ENCODE assay signal across 1 cellular context in the genomic region with DNA sequence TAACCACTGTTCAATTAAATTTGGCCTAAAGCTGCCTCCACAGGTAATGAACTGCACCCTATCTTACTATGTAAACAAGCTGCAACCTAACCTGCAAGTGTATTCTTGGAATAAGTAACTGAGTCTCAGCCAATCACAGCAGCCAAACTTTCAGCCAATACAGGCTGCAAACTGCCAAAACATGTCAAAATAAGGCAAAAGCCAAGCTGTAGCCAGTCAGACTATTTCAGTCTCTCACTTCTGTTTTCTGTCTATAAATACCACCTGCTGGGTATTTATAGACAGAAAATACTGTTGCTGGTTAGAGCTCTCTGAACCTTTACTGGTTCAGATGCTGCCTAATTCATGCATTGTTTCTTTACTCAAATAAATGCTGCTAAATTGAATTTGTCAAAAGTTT.
TF ChIP-seq lines count a peak whose summit lies in the region.

No MANE protein-coding gene starts in this region.

TF ChIP-seq in GM23338, 12 proteins besides CTCF, POLR2A, EP300 and RAD21 (continued from another document):
- TF ChIP-seq, protein P1, sequence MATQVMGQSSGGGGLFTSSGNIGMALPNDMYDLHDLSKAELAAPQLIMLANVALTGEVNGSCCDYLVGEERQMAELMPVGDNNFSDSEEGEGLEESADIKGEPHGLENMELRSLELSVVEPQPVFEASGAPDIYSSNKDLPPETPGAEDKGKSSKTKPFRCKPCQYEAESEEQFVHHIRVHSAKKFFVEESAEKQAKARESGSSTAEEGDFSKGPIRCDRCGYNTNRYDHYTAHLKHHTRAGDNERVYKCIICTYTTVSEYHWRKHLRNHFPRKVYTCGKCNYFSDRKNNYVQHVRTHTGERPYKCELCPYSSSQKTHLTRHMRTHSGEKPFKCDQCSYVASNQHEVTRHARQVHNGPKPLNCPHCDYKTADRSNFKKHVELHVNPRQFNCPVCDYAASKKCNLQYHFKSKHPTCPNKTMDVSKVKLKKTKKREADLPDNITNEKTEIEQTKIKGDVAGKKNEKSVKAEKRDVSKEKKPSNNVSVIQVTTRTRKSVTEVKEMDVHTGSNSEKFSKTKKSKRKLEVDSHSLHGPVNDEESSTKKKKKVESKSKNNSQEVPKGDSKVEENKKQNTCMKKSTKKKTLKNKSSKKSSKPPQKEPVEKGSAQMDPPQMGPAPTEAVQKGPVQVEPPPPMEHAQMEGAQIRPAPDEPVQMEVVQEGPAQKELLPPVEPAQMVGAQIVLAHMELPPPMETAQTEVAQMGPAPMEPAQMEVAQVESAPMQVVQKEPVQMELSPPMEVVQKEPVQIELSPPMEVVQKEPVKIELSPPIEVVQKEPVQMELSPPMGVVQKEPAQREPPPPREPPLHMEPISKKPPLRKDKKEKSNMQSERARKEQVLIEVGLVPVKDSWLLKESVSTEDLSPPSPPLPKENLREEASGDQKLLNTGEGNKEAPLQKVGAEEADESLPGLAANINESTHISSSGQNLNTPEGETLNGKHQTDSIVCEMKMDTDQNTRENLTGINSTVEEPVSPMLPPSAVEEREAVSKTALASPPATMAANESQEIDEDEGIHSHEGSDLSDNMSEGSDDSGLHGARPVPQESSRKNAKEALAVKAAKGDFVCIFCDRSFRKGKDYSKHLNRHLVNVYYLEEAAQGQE (IDR thresholded peaks at IDR 0.05; ENCODE audit: unreplicated experiment): no peak
- TF ChIP-seq NANOG (IDR thresholded peaks at IDR 0.05; ENCODE audit: borderline replicate concordance): no peak
